In the genomic region with DNA sequence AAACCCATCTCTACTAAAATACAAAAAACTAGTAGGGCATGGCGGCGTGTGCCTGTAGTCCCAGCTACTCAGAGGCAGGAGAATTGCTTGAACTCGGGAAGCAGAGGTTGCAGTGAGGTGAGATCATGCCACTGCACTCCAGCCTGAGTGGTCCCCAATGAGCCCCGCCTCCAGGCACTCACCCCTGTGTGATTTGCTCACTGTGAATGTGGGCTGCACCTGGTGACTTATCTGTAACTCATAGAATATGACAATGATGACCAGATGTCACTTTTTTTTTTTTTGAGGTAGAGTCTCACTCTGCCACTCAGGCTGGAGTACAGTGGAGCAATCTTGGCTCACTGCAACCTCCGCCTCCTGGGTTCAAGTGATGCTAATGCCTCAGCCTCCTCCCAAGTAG, we compare ENCODE assay signal across 18 cellular contexts. TPM values are rescaled to one million over a fixed set of nuclear protein-coding genes. Genes with fewer than 3 reads are reported as not detected.
DNase-seq lines count a peak whose midpoint lies in the region; ATAC-seq, FAIRE-seq and TF ChIP-seq lines count a peak whose summit lies in the region.
"Had no signal": no experiment of that assay in that cellular context is flagged by ENCODE, and none has a peak within 500 bp of the region (broad histone marks: within the 10 kb centered on the region; RNA-seq: fewer than 3 reads in every experiment).

No MANE protein-coding gene starts in this region.

- H4K91ac ChIP-seq in mesenchymal stem cell (ENCODE audit: low read length): peak overlapping the region; percentile 66

- H3K9me3 Mint-ChIP-seq in activated CD4-positive, alpha-beta T cell treated with anti-CD3 and anti-CD28 coated beads for 36 hours (ENCODE audit: low read depth): no peaks in the 10 kb centered on the region
- H3K9me3 Mint-ChIP-seq: CD4-positive, alpha-beta T cell; HFFc6 had no signal

- H3K4me3 ChIP-seq in mesenchymal stem cell (ENCODE audit: insufficient read depth in 1 of 2, low read depth in 1 of 2, low read length in 2 of 2): no peak overlapping the region
- H3K4me3 ChIP-seq in kidney (ENCODE audit: low read length in 2 of 2): no peak overlapping the region

- H3K4me1 Mint-ChIP-seq in activated CD4-positive, alpha-beta T cell treated with anti-CD3 and anti-CD28 coated beads for 36 hours: no peaks in the 10 kb centered on the region

- H2BK15ac ChIP-seq in mesenchymal stem cell (ENCODE audit: low read depth, poor library complexity, severe bottlenecking): no peak overlapping the region

- H3K36me3 Mint-ChIP-seq in activated CD4-positive, alpha-beta T cell treated with anti-CD3 and anti-CD28 coated beads for 36 hours (ENCODE audit: low read depth): no peaks in the 10 kb centered on the region

- FAIRE-seq in kidney (lab: Jason Lieb, UNC): no peak
- FAIRE-seq: A204.1, D721Med, HepG2, HTR-8/SVneo had no signal

- no peak overlapping the region for H3K23ac ChIP-seq in mesenchymal stem cell (ENCODE audit: low read length in 2 of 2)

- H3K79me1 ChIP-seq in mesenchymal stem cell (replicated peaks; ENCODE audit: low read length, poor library complexity, severe bottlenecking): no peaks in the 10 kb centered on the region

- H3K27me3 Mint-ChIP-seq in activated CD4-positive, alpha-beta T cell treated with anti-CD3 and anti-CD28 coated beads for 36 hours: no peaks in the 10 kb centered on the region
- H3K27me3 Mint-ChIP-seq: CD4-positive, alpha-beta T cell had no signal

- no peak for TF ChIP-seq CTCF in kidney (IDR thresholded peaks at IDR 0.05; ENCODE audit: borderline replicate concordance, extremely low read depth, insufficient read depth)

- H3K27ac Mint-ChIP-seq in activated CD4-positive, alpha-beta T cell treated with anti-CD3 and anti-CD28 coated beads for 36 hours: no peak overlapping the region
- H3K27ac Mint-ChIP-seq: B cell; CD4-positive, alpha-beta T cell; HFFc6 had no signal

- WGBS in mesenchymal stem cell: 93% methylated on average over 5 of the region's 5 CpGs

- H2BK120ac ChIP-seq in mesenchymal stem cell (ENCODE audit: low read depth, low read length): no peak overlapping the region

- no peak overlapping the region for H4K8ac ChIP-seq in mesenchymal stem cell (ENCODE audit: low read length)

- peaks cover 0 to 21% of the 10 kb centered on the region in 2 experiments for H3K27me3 ChIP-seq in mesenchymal stem cell (ENCODE audit: control insufficient read depth in 1 of 2, insufficient read depth in 1 of 2, low read length in 2 of 2)

- no peak overlapping the region for H3K4me2 ChIP-seq in mesenchymal stem cell (ENCODE audit: low read length, poor library complexity, severe bottlenecking)

- no peaks in the 10 kb centered on the region for H3K36me3 ChIP-seq in mesenchymal stem cell (ENCODE audit: control insufficient read depth in 1 of 2, insufficient read depth in 2 of 2, low read depth in 1 of 2, low read length in 2 of 2)
- no peaks in the 10 kb centered on the region for H3K36me3 ChIP-seq in kidney (ENCODE audit: control insufficient read depth in 1 of 2, insufficient read depth in 2 of 2, low read length in 2 of 2)

- H2AK5ac ChIP-seq in mesenchymal stem cell (ENCODE audit: low read length, severe bottlenecking): no peak overlapping the region

- CTCF ChIA-PET in activated CD4-positive, alpha-beta T cell treated with anti-CD3 and anti-CD28 coated beads for 36 hours (lab: Charles Lee): interaction anchor here (0.6 to 1.2 kb wide), 2 partner anchors 29 to 70 kb away, joined by 3 to 4 read pairs; no protein-coding TSS in a partner anchor

- H2AFZ ChIP-seq in mesenchymal stem cell (ENCODE audit: low read depth, low read length): no peak overlapping the region

- H3K18ac ChIP-seq in mesenchymal stem cell (ENCODE audit: low read depth in 1 of 2, low read length in 2 of 2): peak overlapping the region in 1 of 2 experiments; percentile 49

- POLR2A ChIA-PET in activated CD4-positive, alpha-beta T cell treated with anti-CD3 and anti-CD28 coated beads for 36 hours (lab: Charles Lee): no interaction called here

- in situ Hi-C loops in Caki2 (cut with HindIII; ENCODE audit: low pct_unique_long_range_greater_than_20kb, low sequenced_read_pairs): no loop called here

- H3K4me1 ChIP-seq in mesenchymal stem cell (ENCODE audit: control insufficient read depth, insufficient read depth, low read depth, low read length) (no peaks in the 10 kb centered on the region), kidney (ENCODE audit: control insufficient read depth in 1 of 2, insufficient read depth in 1 of 2, low read depth in 1 of 2, low read length in 2 of 2) (no peaks in the 10 kb centered on the region)

- intact Hi-C loops in activated CD4-positive, alpha-beta T cell treated with anti-CD3 and anti-CD28 coated beads for 36 hours (cut with DNase I, micrococcal nuclease): no loop called here
- intact Hi-C loops in kidney (cut with DNase I): no loop called here

- H2BK12ac ChIP-seq in mesenchymal stem cell (ENCODE audit: low read length in 2 of 2): peak overlapping the region; percentile 37 to 100

- no peak overlapping the region for H3K9ac ChIP-seq in mesenchymal stem cell (ENCODE audit: low read length)
- H3K9ac ChIP-seq in kidney (ENCODE audit: low read length in 2 of 2): no peak overlapping the region

- H3K27ac ChIP-seq in mesenchymal stem cell (ENCODE audit: low read length, poor library complexity, severe bottlenecking) (no peak overlapping the region), kidney (ENCODE audit: low read depth in 2 of 2, low read length in 2 of 2) (no peak overlapping the region)

- H3K9me3 ChIP-seq in mesenchymal stem cell (ENCODE audit: control insufficient read depth, low read length) (no peaks in the 10 kb centered on the region), kidney (ENCODE audit: control insufficient read depth in 1 of 2, low read length in 2 of 2) (no peaks in the 10 kb centered on the region)

- DNase-seq in activated CD4-positive, alpha-beta T cell treated with anti-CD3 and anti-CD28 coated beads for 36 hours: peak; percentile 30
- DNase-seq in activated CD4-positive, alpha-beta T cell treated with anti-CD3 and anti-CD28 coated beads, Interleukin-2, amount 50 U/mL, for 4 hours: no peak
- DNase-seq in Caki2 (ENCODE audit: low read depth) (peak; percentile 1), RKO (ENCODE audit: low spot score) (peak; percentile 27), mesenchymal stem cell (no peak), kidney (no peak), medulla oblongata (ENCODE audit: extremely low spot score) (no peak)
- DNase-seq: C1 segment of cervical spinal cord; CD4-positive, alpha-beta T cell; HCEC 1CT; HFFc6 had no signal

- H3K4me3 Mint-ChIP-seq in activated CD4-positive, alpha-beta T cell treated with anti-CD3 and anti-CD28 coated beads for 36 hours: no peak overlapping the region
- H3K4me3 Mint-ChIP-seq: B cell; CD4-positive, alpha-beta T cell; HFFc6 had no signal

- no peak overlapping the region for H2BK5ac ChIP-seq in mesenchymal stem cell (ENCODE audit: low read depth, low read length, poor library complexity, severe bottlenecking)

- peak; percentile 57 for ATAC-seq in activated CD4-positive, alpha-beta T cell treated with anti-CD3 and anti-CD28 coated beads for 36 hours
- ATAC-seq: HepG2 had no signal

- peak overlapping the region in 1 of 2 experiments; percentile 47 for H3K4ac ChIP-seq in mesenchymal stem cell (ENCODE audit: low read depth in 1 of 2, low read length in 2 of 2)

- H3K14ac ChIP-seq in mesenchymal stem cell (ENCODE audit: low read length in 2 of 2): no peak overlapping the region

RNA-seq across cellular contexts. Expression of gene HOPX, which starts 49.0 kb away (rescaled TPM):
- total RNA-seq in activated CD4-positive, alpha-beta T cell treated with anti-CD3 and anti-CD28 coated beads for 36 hours: 10 to 100 TPM; 56.3 to 83.9 TPM
- total RNA-seq in Caki2 (2014; rRNA removed; shearing (Covaris generic); ENCODE audit: low replicate concordance): not detected in 2 replicates
- 11.9 TPM for polyA plus RNA-seq in mesenchymal stem cell (2013, experiment 1 of 2)
- polyA plus RNA-seq in mesenchymal stem cell (2013, experiment 2 of 2): 11.5 TPM
- 17.6 TPM for total RNA-seq in kidney
- polyA plus RNA-seq in kidney (ENCODE audit: insufficient read depth, low read depth, low replicate concordance): 8.9 TPM
- total RNA-seq: Daoy, H4, HepG2, HFFc6 had no signal
- polyA plus RNA-seq: HepG2 had no signal

Comparison
In these comparisons a context has a peak if more than half of its experiments do, and no peak if none do; other contexts are left out.
1. DNase-seq: peak in activated CD4-positive, alpha-beta T cell treated with anti-CD3 and anti-CD28 coated beads for 36 hours (single experiment), Caki2 (single experiment) and RKO (single experiment); none in activated CD4-positive, alpha-beta T cell treated with anti-CD3 and anti-CD28 coated beads, Interleukin-2, amount 50 U/mL, for 4 hours (0 of 2), mesenchymal stem cell (single experiment), kidney (single experiment) and medulla oblongata (single experiment).
2. RNA of gene HOPX, which starts 49.0 kb away (total RNA-seq): 56.3 to 83.9 TPM in activated CD4-positive, alpha-beta T cell treated with anti-CD3 and anti-CD28 coated beads for 36 hours and 17.6 TPM in kidney (single experiment); not detected in Caki2; every median in the first group is over 10 times any median in the second.